24 cellular contexts compared by ENCODE assay signal in genomic region chr2:66469219-66469902, GRCh38. TPM values are rescaled to one million over a fixed set of nuclear protein-coding genes. Genes with fewer than 3 reads are reported as not detected.
DNase-seq lines count a peak whose midpoint lies in the region; ATAC-seq and TF ChIP-seq lines count a peak whose summit lies in the region.
"Had no signal": no experiment of that assay in that cellular context is flagged by ENCODE, and none has a peak within 500 bp of the region (broad histone marks: within the 10 kb centered on the region; RNA-seq: fewer than 3 reads in every experiment).

No MANE protein-coding gene starts in this region.

- H3K18ac ChIP-seq in mesenchymal stem cell (ENCODE audit: low read depth in 1 of 2, low read length in 2 of 2), result no peak overlapping the region

- H3K36me3 ChIP-seq in GM23338 (ENCODE audit: insufficient read depth) (no peaks in the 10 kb centered on the region), SJCRH30 (no peaks in the 10 kb centered on the region), mesenchymal stem cell (ENCODE audit: control insufficient read depth in 1 of 2, insufficient read depth in 2 of 2, low read depth in 1 of 2, low read length in 2 of 2) (peaks cover 0 to 72% of the 10 kb centered on the region in 2 experiments), rectal smooth muscle tissue (ENCODE audit: control insufficient read depth, insufficient read depth, low read length) (peaks cover 3% of the 10 kb centered on the region)

- H3F3A ChIP-seq in GM23338 (replicated peaks; ENCODE audit: low read depth), result no peaks in the 10 kb centered on the region

- H2AFZ ChIP-seq in GM23338 (no peak overlapping the region), mesenchymal stem cell (ENCODE audit: low read depth, low read length) (no peak overlapping the region)
- H2AFZ ChIP-seq: GM23248, parathyroid adenoma had no signal

- no peak overlapping the region for H2BK15ac ChIP-seq in mesenchymal stem cell (ENCODE audit: low read depth, poor library complexity, severe bottlenecking)

- no peak overlapping the region for H3K23ac ChIP-seq in mesenchymal stem cell (ENCODE audit: low read length in 2 of 2)

- peaks cover 8% of the 10 kb centered on the region for H3K27me3 Mint-ChIP-seq in GM23338 (ENCODE audit: insufficient read depth, low read depth, poor library complexity)
- H3K27me3 Mint-ChIP-seq: activated CD4-positive, alpha-beta T cell treated with anti-CD3 and anti-CD28 coated beads, Interleukin-2, amount 10 ng/mL, durations not matched to agents 7 days and 5 days had no signal

- no peak overlapping the region for H2BK12ac ChIP-seq in mesenchymal stem cell (ENCODE audit: low read length in 2 of 2)

- WGBS in mesenchymal stem cell, result 73% methylated on average over 9 of the region's 11 CpGs

- H3K4me1 Mint-ChIP-seq in GM23338, result peaks cover 27% of the 10 kb centered on the region
- H3K4me1 Mint-ChIP-seq: activated CD4-positive, alpha-beta T cell treated with anti-CD3 and anti-CD28 coated beads, Interleukin-2, amount 10 ng/mL, durations not matched to agents 7 days and 5 days had no signal

- H3K9me3 Mint-ChIP-seq in GM23338, result no peaks in the 10 kb centered on the region
- H3K9me3 Mint-ChIP-seq: activated CD4-positive, alpha-beta T cell treated with anti-CD3 and anti-CD28 coated beads, Interleukin-2, amount 10 ng/mL, durations not matched to agents 7 days and 5 days; stimulated activated naive CD8-positive, alpha-beta T cell treated with anti-CD3 and anti-CD28 coated beads, Interleukin-15, Interleukin-2, amounts not matched to agents 100 ng/mL and 50 ng/mL, for 24 hours; T-helper 2 cell treated with Interferon-gamma antibody and Interleukin-4, amounts not matched to agents 5 μg/mL and 100 μg/mL, for 36 hours had no signal

- peak; percentile 8 for DNase-seq in GM23338 (ENCODE audit: low spot score)
- peak; percentile 30 to 52 for DNase-seq in SJCRH30
- DNase-seq in mesenchymal stem cell, result no peak
- DNase-seq in hippocampal formation (lab: John Stamatoyannopoulos, UW), result no peak
- DNase-seq in ureter (ENCODE audit: low spot score), result no peak
- DNase-seq: activated CD4-positive, alpha-beta T cell treated with anti-CD3 and anti-CD28 coated beads, Interleukin-2, amount 10 ng/mL, durations not matched to agents 7 days and 5 days; activated naive CD4-positive, alpha-beta T cell treated with anti-CD3 and anti-CD28 coated beads, Interleukin-2, amount 50 U/mL, for 16 hours; central memory CD4-positive, alpha-beta T cell; dorsolateral prefrontal cortex; GM23248; NCI-H1694 treated with DMSO at 0.1 percent for 48 hours; NCI-H2171 treated with DMSO at 0.1 percent for 48 hours; NCI-H526 treated with DMSO at 0.1 percent for 48 hours; stimulated activated CD4-positive, alpha-beta T cell treated with anti-CD3 and anti-CD28 coated beads, Interleukin-15, amount 100 ng/mL, for 24 hours; WERI-Rb-1 had no signal

- H3K79me2 ChIP-seq in GM23338 (replicated peaks; ENCODE audit: insufficient read depth), result no peaks in the 10 kb centered on the region
- H3K79me2 ChIP-seq: parathyroid adenoma had no signal

- peaks cover 21% of the 10 kb centered on the region for H3K4me1 ChIP-seq in GM23338 (ENCODE audit: insufficient read depth)
- peaks cover 2% of the 10 kb centered on the region; the same call in 1 of the 2 replicates for H3K4me1 ChIP-seq in SJCRH30
- peaks cover 2% of the 10 kb centered on the region for H3K4me1 ChIP-seq in mesenchymal stem cell (ENCODE audit: control insufficient read depth, insufficient read depth, low read depth, low read length)
- peaks cover 55% of the 10 kb centered on the region for H3K4me1 ChIP-seq in rectal smooth muscle tissue (ENCODE audit: control insufficient read depth, insufficient read depth, low read length)

- H2AK5ac ChIP-seq in mesenchymal stem cell (ENCODE audit: low read length, severe bottlenecking), result no peak overlapping the region

- no peaks in the 10 kb centered on the region for H4K20me1 ChIP-seq in GM23338 (replicated peaks; ENCODE audit: insufficient read depth)

- H3K79me1 ChIP-seq in mesenchymal stem cell (replicated peaks; ENCODE audit: low read length, poor library complexity, severe bottlenecking), result no peaks in the 10 kb centered on the region

- H3K9ac ChIP-seq in mesenchymal stem cell (ENCODE audit: low read length) (no peak overlapping the region), rectal smooth muscle tissue (ENCODE audit: low read length) (no peak overlapping the region)
- H3K9ac ChIP-seq: GM23248, parathyroid adenoma had no signal

- H3K9me3 ChIP-seq in SJCRH30 (replicated peaks) (no peaks in the 10 kb centered on the region), mesenchymal stem cell (ENCODE audit: control insufficient read depth, low read length) (no peaks in the 10 kb centered on the region)

- H2BK5ac ChIP-seq in mesenchymal stem cell (ENCODE audit: low read depth, low read length, poor library complexity, severe bottlenecking), result no peak overlapping the region

- no peak overlapping the region for H3K4ac ChIP-seq in mesenchymal stem cell (ENCODE audit: low read depth in 1 of 2, low read length in 2 of 2)

- no peaks in the 10 kb centered on the region for H3K9me2 ChIP-seq in GM23338 (ENCODE audit: insufficient read depth)

- H3K4me2 ChIP-seq in GM23338 (peak overlapping the region; percentile 6), mesenchymal stem cell (ENCODE audit: low read length, poor library complexity, severe bottlenecking) (no peak overlapping the region)

- H3K27ac Mint-ChIP-seq in GM23338, result no peak overlapping the region
- H3K27ac Mint-ChIP-seq: activated CD4-positive, alpha-beta T cell treated with anti-CD3 and anti-CD28 coated beads, Interleukin-2, amount 10 ng/mL, durations not matched to agents 7 days and 5 days; stimulated activated naive CD8-positive, alpha-beta T cell treated with anti-CD3 and anti-CD28 coated beads, Interleukin-15, Interleukin-2, amounts not matched to agents 100 ng/mL and 50 ng/mL, for 24 hours; T-helper 2 cell treated with Interferon-gamma antibody and Interleukin-4, amounts not matched to agents 5 μg/mL and 100 μg/mL, for 36 hours had no signal

- H4K8ac ChIP-seq in mesenchymal stem cell (ENCODE audit: low read length), result peak overlapping the region; percentile 75

- ATAC-seq in GM23338 (peak; percentile 84), HG02885 (IDR thresholded peaks at IDR 0.05; ENCODE audit: poor library complexity, unreplicated experiment) (no peak), GM21717 (IDR thresholded peaks at IDR 0.05; ENCODE audit: unreplicated experiment) (no peak)
- ATAC-seq: sciatic nerve, SK-N-SH treated with all-trans-retinoic acid at 6 μM for 48 hours had no signal

- no peak overlapping the region for H3K4me3 ChIP-seq in GM23338
- peak overlapping the region; percentile 44 for H3K4me3 ChIP-seq in SJCRH30
- H3K4me3 ChIP-seq in mesenchymal stem cell (ENCODE audit: insufficient read depth in 1 of 2, low read depth in 1 of 2, low read length in 2 of 2), result no peak overlapping the region
- H3K4me3 ChIP-seq in rectal smooth muscle tissue (ENCODE audit: low read length), result no peak overlapping the region
- H3K4me3 ChIP-seq: dorsolateral prefrontal cortex, GM23248 had no signal

- H3K27ac ChIP-seq in GM23338 (ENCODE audit: low read depth), result no peak overlapping the region
- peak overlapping the region; percentile 48 for H3K27ac ChIP-seq in SJCRH30
- no peak overlapping the region for H3K27ac ChIP-seq in mesenchymal stem cell (ENCODE audit: low read length, poor library complexity, severe bottlenecking)
- H3K27ac ChIP-seq in rectal smooth muscle tissue (ENCODE audit: low read depth, low read length), result peak overlapping the region; percentile 30
- H3K27ac ChIP-seq: GM23248, parathyroid adenoma, RWPE1, WERI-Rb-1 had no signal

- peak overlapping the region; percentile 32; the same call in 1 of the 3 replicates for H3K4me3 Mint-ChIP-seq in GM23338
- H3K4me3 Mint-ChIP-seq: activated CD4-positive, alpha-beta T cell treated with anti-CD3 and anti-CD28 coated beads, Interleukin-2, amount 10 ng/mL, durations not matched to agents 7 days and 5 days; stimulated activated naive CD8-positive, alpha-beta T cell treated with anti-CD3 and anti-CD28 coated beads, Interleukin-15, Interleukin-2, amounts not matched to agents 100 ng/mL and 50 ng/mL, for 24 hours; T-helper 2 cell treated with Interferon-gamma antibody and Interleukin-4, amounts not matched to agents 5 μg/mL and 100 μg/mL, for 36 hours had no signal

- H3K36me3 Mint-ChIP-seq in GM23338 (ENCODE audit: low read depth), result no peaks in the 10 kb centered on the region

- no peak for TF ChIP-seq CTCF in GM23338 (conservative IDR thresholded peaks at IDR 0.05; ENCODE audit: low read depth in 2 of 2)

- no peak overlapping the region for H2BK120ac ChIP-seq in mesenchymal stem cell (ENCODE audit: low read depth, low read length)

- no peak overlapping the region for H3K14ac ChIP-seq in mesenchymal stem cell (ENCODE audit: low read length in 2 of 2)

- H4K91ac ChIP-seq in mesenchymal stem cell (ENCODE audit: low read length), result no peak overlapping the region

- no peaks in the 10 kb centered on the region for H3K27me3 ChIP-seq in GM23338 (ENCODE audit: insufficient read depth)
- H3K27me3 ChIP-seq in SJCRH30, result no peaks in the 10 kb centered on the region
- no peaks in the 10 kb centered on the region for H3K27me3 ChIP-seq in mesenchymal stem cell (ENCODE audit: control insufficient read depth in 1 of 2, insufficient read depth in 1 of 2, low read length in 2 of 2)
- H3K27me3 ChIP-seq in rectal smooth muscle tissue (ENCODE audit: control insufficient read depth, insufficient read depth, low read length), result no peaks in the 10 kb centered on the region
- H3K27me3 ChIP-seq: dorsolateral prefrontal cortex had no signal

TF ChIP-seq in GM23338, 12 proteins besides CTCF, POLR2A, EP300 and RAD21 (continues in another document):
- no peak for TF ChIP-seq NANOG (IDR thresholded peaks at IDR 0.05; ENCODE audit: borderline replicate concordance)
- no peak for TF ChIP-seq ZNF331 (CRISPR knock-in tag; IDR thresholded peaks at IDR 0.05; ENCODE audit: low read depth)
- TF ChIP-seq ZNF114 (CRISPR knock-in tag; IDR thresholded peaks at IDR 0.05), result no peak
- no peak for TF ChIP-seq POLR2AphosphoS5 (IDR thresholded peaks at IDR 0.05; ENCODE audit: low read depth)
- TF ChIP-seq, protein P1, sequence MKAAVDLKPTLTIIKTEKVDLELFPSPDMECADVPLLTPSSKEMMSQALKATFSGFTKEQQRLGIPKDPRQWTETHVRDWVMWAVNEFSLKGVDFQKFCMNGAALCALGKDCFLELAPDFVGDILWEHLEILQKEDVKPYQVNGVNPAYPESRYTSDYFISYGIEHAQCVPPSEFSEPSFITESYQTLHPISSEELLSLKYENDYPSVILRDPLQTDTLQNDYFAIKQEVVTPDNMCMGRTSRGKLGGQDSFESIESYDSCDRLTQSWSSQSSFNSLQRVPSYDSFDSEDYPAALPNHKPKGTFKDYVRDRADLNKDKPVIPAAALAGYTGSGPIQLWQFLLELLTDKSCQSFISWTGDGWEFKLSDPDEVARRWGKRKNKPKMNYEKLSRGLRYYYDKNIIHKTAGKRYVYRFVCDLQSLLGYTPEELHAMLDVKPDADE (IDR thresholded peaks at IDR 0.05), result no peak

RNA-seq across cellular contexts. Expression of gene MEIS1, which starts 34.4 kb away (rescaled TPM):
- total RNA-seq in GM23338 (2014; rRNA removed; shearing (Covaris generic)), result 0.28 TPM in 1 of 2 replicates, not detected in the other
- 0.16 TPM in 1 of 2 replicates, not detected in the other for polyA plus RNA-seq in GM23338 (2016; fragmentation: Nextera tagmentation; extraction: Ambion mirVana)
- total RNA-seq in SJCRH30 (2014; rRNA removed; shearing (Covaris generic)), result 14.3 and 14.7 TPM in 2 replicates
- 24.4 TPM for polyA plus RNA-seq in mesenchymal stem cell (2013, experiment 1 of 2)
- polyA plus RNA-seq in mesenchymal stem cell (2013, experiment 2 of 2), result 23.5 TPM
- 105 TPM for total RNA-seq in ureter
- total RNA-seq: activated CD4-positive, alpha-beta T cell treated with anti-CD3 and anti-CD28 coated beads, Interleukin-2, amount 10 ng/mL, durations not matched to agents 7 days and 5 days had no signal

Comparison
In these comparisons a context has a peak if more than half of its experiments do, and no peak if none do; other contexts are left out.
1. DNase-seq: peak in GM23338 (single experiment) and SJCRH30 (2 of 2); none in mesenchymal stem cell (single experiment), hippocampal formation (0 of 2) and ureter (single experiment).
2. H3K27ac ChIP-seq: peak in SJCRH30 (single experiment) and rectal smooth muscle tissue (single experiment); none in GM23338 (single experiment) and mesenchymal stem cell (single experiment).
3. RNA of gene MEIS1, which starts 34.4 kb away (total RNA-seq): 105 TPM in ureter (single experiment) and 14.3 to 14.7 TPM in SJCRH30; 0.28 TPM in GM23338; every median in the first group is over 10 times any median in the second.